Comparison of ENCODE assay signal across 9 cellular contexts in genomic region chr14:22979748-22980392, GRCh38. TPM values are rescaled to one million over a fixed set of nuclear protein-coding genes. Genes with fewer than 3 reads are reported as not detected.
A peak's percentile ranks its signal among the peaks of the same experiment; 100 is the strongest.
DNase-seq lines count a peak whose midpoint lies in the region; ATAC-seq and TF ChIP-seq lines count a peak whose summit lies in the region.
"Had no signal": no experiment of that assay in that cellular context is flagged by ENCODE, and none has a peak within 500 bp of the region (broad histone marks: within the 10 kb centered on the region; RNA-seq: fewer than 3 reads in every experiment).

No MANE protein-coding gene starts in this region.

- no peaks in the 10 kb centered on the region for H3K9me3 Mint-ChIP-seq in activated T-helper 2 cell treated with anti-CD3 and anti-CD28 coated beads, Interferon-gamma antibody, Interleukin-2, Interleukin-4, amounts not matched to agents 10 μg/mL and 5 μg/mL and 100 μg/mL, durations not matched to agents 14 hours and 24 hours and 36 hours

- 60 to 75% (median 68%) methylated on average over 8 of the region's 8 CpGs for WGBS in stomach, 5 donors

- H3K4me3 ChIP-seq in iPS-11a (ENCODE audit: low read depth, low read length) (peak overlapping the region; percentile 42), stomach (peak overlapping the region; percentile 70 to 78 (median 72))

- H3K4me1 Mint-ChIP-seq in activated T-helper 2 cell treated with anti-CD3 and anti-CD28 coated beads, Interferon-gamma antibody, Interleukin-2, Interleukin-4, amounts not matched to agents 10 μg/mL and 5 μg/mL and 100 μg/mL, durations not matched to agents 14 hours and 24 hours and 36 hours (ENCODE audit: low read depth) = peaks cover 6% of the 10 kb centered on the region

- H3K4me1 ChIP-seq in stomach = peaks cover 42 to 79% (median 73%) of the 10 kb centered on the region in 4 donors

- no peak for ATAC-seq in HG03175 (IDR thresholded peaks at IDR 0.05; ENCODE audit: unreplicated experiment)

- DNase-seq in NCI-H1694 treated with DMSO at 0.1 percent for 48 hours (lab: John Stamatoyannopoulos, UW) (peak; percentile 70), NCI-H1694 (lab: John Stamatoyannopoulos, UW) (no peak), stomach (no peak), posterior cingulate gyrus (no peak), GM10266 (ENCODE audit: extremely low spot score) (no peak)
- no peak for DNase-seq in activated T-helper 2 cell treated with anti-CD3 and anti-CD28 coated beads, Interferon-gamma antibody, Interleukin-2, Interleukin-4, amounts not matched to agents 10 μg/mL and 5 μg/mL and 100 μg/mL, durations not matched to agents 14 hours and 24 hours and 36 hours (ENCODE audit: low spot score)
- DNase-seq: NCI-H510A had no signal

- H3K27me3 Mint-ChIP-seq in activated T-helper 2 cell treated with anti-CD3 and anti-CD28 coated beads, Interferon-gamma antibody, Interleukin-2, Interleukin-4, amounts not matched to agents 10 μg/mL and 5 μg/mL and 100 μg/mL, durations not matched to agents 14 hours and 24 hours and 36 hours (ENCODE audit: low read depth) = peaks cover 26% of the 10 kb centered on the region

- no peak for TF ChIP-seq POLR2A in stomach (IDR thresholded peaks at IDR 0.05)

- H3K9me3 ChIP-seq in stomach = no peaks in the 10 kb centered on the region

- no peak overlapping the region for H3K27ac Mint-ChIP-seq in activated T-helper 2 cell treated with anti-CD3 and anti-CD28 coated beads, Interferon-gamma antibody, Interleukin-2, Interleukin-4, amounts not matched to agents 10 μg/mL and 5 μg/mL and 100 μg/mL, durations not matched to agents 14 hours and 24 hours and 36 hours

- H3K4me3 Mint-ChIP-seq in activated T-helper 2 cell treated with anti-CD3 and anti-CD28 coated beads, Interferon-gamma antibody, Interleukin-2, Interleukin-4, amounts not matched to agents 10 μg/mL and 5 μg/mL and 100 μg/mL, durations not matched to agents 14 hours and 24 hours and 36 hours (ENCODE audit: low read depth) = peak overlapping the region; percentile 42

- H3K27me3 ChIP-seq in stomach = peaks cover 0 to 25% (median 14%) of the 10 kb centered on the region in 3 donors

- TF ChIP-seq CTCF in stomach (IDR thresholded peaks at IDR 0.05) (no peak), GM10266 (IDR thresholded peaks at IDR 0.05; ENCODE audit: control insufficient read depth, insufficient read depth, low read depth, missing control alignments) (no peak)

- H3K27ac ChIP-seq in stomach = peak overlapping the region in 4 of 5 donors; percentile 78 to 88 (median 80)

- TF ChIP-seq EP300 in stomach (IDR thresholded peaks at IDR 0.05) = no peak

- peaks cover 0 to 3% (median 0%) of the 10 kb centered on the region in 4 donors for H3K36me3 ChIP-seq in stomach

- no peaks in the 10 kb centered on the region for H3K36me3 Mint-ChIP-seq in activated T-helper 2 cell treated with anti-CD3 and anti-CD28 coated beads, Interferon-gamma antibody, Interleukin-2, Interleukin-4, amounts not matched to agents 10 μg/mL and 5 μg/mL and 100 μg/mL, durations not matched to agents 14 hours and 24 hours and 36 hours (ENCODE audit: low read depth)

- intact Hi-C loops in activated T-helper 2 cell treated with anti-CD3 and anti-CD28 coated beads, Interferon-gamma antibody, Interleukin-2, Interleukin-4, amounts not matched to agents 10 μg/mL and 5 μg/mL and 100 μg/mL, durations not matched to agents 14 hours and 24 hours and 36 hours (cut with micrococcal nuclease) = no loop called here
- intact Hi-C loops in stomach (cut with DNase I; ENCODE audit: low total_unique reads) (no loop called here), posterior cingulate gyrus (cut with DNase I) (loop anchor here (10.0 kb wide), 1 partner anchor 45 kb away; no protein-coding TSS in a partner anchor)

RNA-seq across cellular contexts. Expression of gene AJUBA, which starts 2.5 kb away (rescaled TPM):
- total RNA-seq in activated T-helper 2 cell treated with anti-CD3 and anti-CD28 coated beads, Interferon-gamma antibody, Interleukin-2, Interleukin-4, amounts not matched to agents 10 μg/mL and 5 μg/mL and 100 μg/mL, durations not matched to agents 14 hours and 24 hours and 36 hours = 1.5 and 2.1 TPM in 2 replicates
- total RNA-seq in stomach = 10 to 100 TPM in 3 of 5 donors, 1 to 10 TPM in 1, not detected in 1; 3.1 to 13.3 (median 10.7) TPM
- polyA plus RNA-seq in stomach = 1 to 10 TPM; 1.5 to 6.9 (median 6.6) TPM

RNA-seq across cellular contexts. Expression of gene HAUS4, which starts 23.0 kb away (rescaled TPM):
- total RNA-seq in activated T-helper 2 cell treated with anti-CD3 and anti-CD28 coated beads, Interferon-gamma antibody, Interleukin-2, Interleukin-4, amounts not matched to agents 10 μg/mL and 5 μg/mL and 100 μg/mL, durations not matched to agents 14 hours and 24 hours and 36 hours = 63.5 and 65.5 TPM in 2 replicates
- 100 to 1,000 TPM in 1 of 5 donors, 10 to 100 TPM in 4; 38.5 to 121 (median 76.8) TPM for total RNA-seq in stomach
- 10 to 100 TPM; 28.1 to 38.8 (median 37.0) TPM for polyA plus RNA-seq in stomach

RNA-seq across cellular contexts. Expression of gene C14orf93, which starts 30.1 kb away (rescaled TPM):
- total RNA-seq in activated T-helper 2 cell treated with anti-CD3 and anti-CD28 coated beads, Interferon-gamma antibody, Interleukin-2, Interleukin-4, amounts not matched to agents 10 μg/mL and 5 μg/mL and 100 μg/mL, durations not matched to agents 14 hours and 24 hours and 36 hours = 9.1 and 9.2 TPM in 2 replicates
- 10 to 100 TPM in 3 of 5 donors, 1 to 10 TPM in 1, not detected in 1; 5.0 to 29.1 (median 20.6) TPM for total RNA-seq in stomach
- 1 to 10 TPM; 6.8 to 8.6 (median 7.2) TPM for polyA plus RNA-seq in stomach

RNA-seq across cellular contexts. Expression of gene PRMT5, which starts 50.7 kb away (rescaled TPM):
- total RNA-seq in activated T-helper 2 cell treated with anti-CD3 and anti-CD28 coated beads, Interferon-gamma antibody, Interleukin-2, Interleukin-4, amounts not matched to agents 10 μg/mL and 5 μg/mL and 100 μg/mL, durations not matched to agents 14 hours and 24 hours and 36 hours = 147 and 152 TPM in 2 replicates
- 10 to 100 TPM; 20.9 to 48.8 (median 36.2) TPM for total RNA-seq in stomach
- polyA plus RNA-seq in stomach = 10 to 100 TPM; 32.1 to 39.6 (median 38.0) TPM

RNA-seq across cellular contexts. Expression of gene PSMB5, which starts 54.8 kb away (rescaled TPM):
- total RNA-seq in activated T-helper 2 cell treated with anti-CD3 and anti-CD28 coated beads, Interferon-gamma antibody, Interleukin-2, Interleukin-4, amounts not matched to agents 10 μg/mL and 5 μg/mL and 100 μg/mL, durations not matched to agents 14 hours and 24 hours and 36 hours = 124 and 134 TPM in 2 replicates
- 100 to 1,000 TPM in 1 of 5 donors, 10 to 100 TPM in 4; 34.4 to 139 (median 54.6) TPM for total RNA-seq in stomach
- 100 to 1,000 TPM in 1 of 3 donors, 10 to 100 TPM in 2; 96.4 to 147 (median 98.6) TPM for polyA plus RNA-seq in stomach
